ENCODE assay signal across 15 cellular contexts in genomic region chr3:125587039-125587664, GRCh38. TPM values are rescaled to one million over a fixed set of nuclear protein-coding genes. Genes with fewer than 3 reads are reported as not detected.
DNase-seq lines count a peak whose midpoint lies in the region; ATAC-seq and TF ChIP-seq lines count a peak whose summit lies in the region.
"Had no signal": no experiment of that assay in that cellular context is flagged by ENCODE, and none has a peak within 500 bp of the region (broad histone marks: within the 10 kb centered on the region; RNA-seq: fewer than 3 reads in every experiment).

No MANE protein-coding gene starts in this region.

- BruUV-seq in A673 (replicated peaks; lab: Mats Ljungman, UMichigan), result no TSS peak

- H3K36me3 Mint-ChIP-seq in activated naive CD8-positive, alpha-beta T cell treated with anti-CD3 and anti-CD28 coated beads, Interleukin-2, amount 50 U/mL, for 24 hours (ENCODE audit: low read depth), result peaks cover 4% of the 10 kb centered on the region
- H3K36me3 Mint-ChIP-seq in naive thymus-derived CD4-positive, alpha-beta T cell, result peaks cover 0 to 7% (median 5%) of the 10 kb centered on the region in 5 donors

- POLR2A ChIA-PET in A673 (lab: Charles Lee; ENCODE audit: low non-redundant PET), result no interaction called here
- POLR2A ChIA-PET in naive thymus-derived CD4-positive, alpha-beta T cell (lab: Charles Lee), result no interaction called here

- H3K36me3 ChIP-seq in A673 (ENCODE audit: insufficient read depth, low read length, poor library complexity, severe bottlenecking), result no peaks in the 10 kb centered on the region
- H3K36me3 ChIP-seq in naive thymus-derived CD4-positive, alpha-beta T cell (ENCODE audit: control insufficient read depth in 2 of 3, insufficient read depth in 3 of 3, low read length in 3 of 3), result peaks cover 0 to 4% (median 0%) of the 10 kb centered on the region in 3 experiments
- peaks cover 0 to 5% (median 1%) of the 10 kb centered on the region in 4 donors for H3K36me3 ChIP-seq in upper lobe of left lung

- WGBS in upper lobe of left lung, 2 donors, result 64 to 65% methylated on average over 2 of the region's 2 CpGs

- DNase-seq in A673 (ENCODE audit: low spot score) (peak; percentile 25), ELR (ENCODE audit: low read depth) (peak; percentile 18), upper lobe of left lung (no peak), NCI-H2029 treated with DMSO at 0.1 percent for 48 hours (lab: John Stamatoyannopoulos, UW) (no peak)
- DNase-seq in activated naive CD8-positive, alpha-beta T cell treated with anti-CD3 and anti-CD28 coated beads, Interleukin-2, amount 50 U/mL, for 24 hours, result no peak
- DNase-seq in naive thymus-derived CD4-positive, alpha-beta T cell, result no peak
- DNase-seq: activated effector memory CD4-positive, alpha-beta T cell treated with Interleukin-2 at 50 U/mL for 16 hours; body of pancreas; H9; mesendoderm; NCI-H1930; occipital lobe; T-helper 9 cell had no signal

- no peaks in the 10 kb centered on the region for H3K27me3 ChIP-seq in A673 (replicated peaks; ENCODE audit: insufficient read depth, low read depth, low read length, poor library complexity)
- H3K27me3 ChIP-seq in naive thymus-derived CD4-positive, alpha-beta T cell (ENCODE audit: control insufficient read depth in 2 of 2, insufficient read depth in 2 of 2, low read length in 2 of 2), result no peaks in the 10 kb centered on the region
- no peaks in the 10 kb centered on the region for H3K27me3 ChIP-seq in upper lobe of left lung
- H3K27me3 ChIP-seq: body of pancreas had no signal

- no peak for TF ChIP-seq POLR2A in upper lobe of left lung (IDR thresholded peaks at IDR 0.05)

- peak; percentile 43 for ATAC-seq in activated naive CD8-positive, alpha-beta T cell treated with anti-CD3 and anti-CD28 coated beads, Interleukin-2, amount 50 U/mL, for 24 hours
- no peak for ATAC-seq in naive thymus-derived CD4-positive, alpha-beta T cell
- no peak for ATAC-seq in upper lobe of left lung (ENCODE audit: low FRiP score in 2 of 2)
- ATAC-seq in HG03097 (IDR thresholded peaks at IDR 0.05; ENCODE audit: low FRiP score, unreplicated experiment), result no peak
- ATAC-seq: body of pancreas had no signal

- no peak for TF ChIP-seq EP300 in upper lobe of left lung (IDR thresholded peaks at IDR 0.05)

- CTCF ChIA-PET in A673 (lab: Charles Lee), result interaction anchor here (0.6 kb wide), 1 partner anchor 9 kb away, joined by 5 read pairs; no protein-coding TSS in a partner anchor
- CTCF ChIA-PET in naive thymus-derived CD4-positive, alpha-beta T cell (lab: Charles Lee), result interaction anchor here (0.7 kb wide), 1 partner anchor 69 kb away, joined by 3 read pairs; no protein-coding TSS in a partner anchor

- no peak for TF ChIP-seq CTCF in A673 (conservative IDR thresholded peaks at IDR 0.05; ENCODE audit: low read depth, low read length)
- TF ChIP-seq CTCF in upper lobe of left lung (IDR thresholded peaks at IDR 0.05), result no peak

- H3K4me3 ChIP-seq in A673 (ENCODE audit: low read depth, low read length, poor library complexity, severe bottlenecking) (no peak overlapping the region), upper lobe of left lung (no peak overlapping the region)
- H3K4me3 ChIP-seq in naive thymus-derived CD4-positive, alpha-beta T cell (ENCODE audit: low read length), result no peak overlapping the region
- H3K4me3 ChIP-seq: body of pancreas had no signal

- H3K27me3 Mint-ChIP-seq in activated naive CD8-positive, alpha-beta T cell treated with anti-CD3 and anti-CD28 coated beads, Interleukin-2, amount 50 U/mL, for 24 hours, result no peaks in the 10 kb centered on the region
- no peaks in the 10 kb centered on the region for H3K27me3 Mint-ChIP-seq in naive thymus-derived CD4-positive, alpha-beta T cell
- H3K27me3 Mint-ChIP-seq: B cell had no signal

- H3K9me3 ChIP-seq in A673 (ENCODE audit: low read depth, low read length, poor library complexity, severe bottlenecking), result no peaks in the 10 kb centered on the region
- no peaks in the 10 kb centered on the region for H3K9me3 ChIP-seq in naive thymus-derived CD4-positive, alpha-beta T cell (ENCODE audit: control insufficient read depth in 2 of 3, low read length in 3 of 3)
- no peaks in the 10 kb centered on the region for H3K9me3 ChIP-seq in upper lobe of left lung
- H3K9me3 ChIP-seq: body of pancreas had no signal

- no peak overlapping the region for H3K4me3 Mint-ChIP-seq in activated naive CD8-positive, alpha-beta T cell treated with anti-CD3 and anti-CD28 coated beads, Interleukin-2, amount 50 U/mL, for 24 hours
- no peak overlapping the region for H3K4me3 Mint-ChIP-seq in naive thymus-derived CD4-positive, alpha-beta T cell
- H3K4me3 Mint-ChIP-seq: B cell, H9 had no signal

- no peaks in the 10 kb centered on the region for H3K9me3 Mint-ChIP-seq in activated naive CD8-positive, alpha-beta T cell treated with anti-CD3 and anti-CD28 coated beads, Interleukin-2, amount 50 U/mL, for 24 hours
- no peaks in the 10 kb centered on the region for H3K9me3 Mint-ChIP-seq in naive thymus-derived CD4-positive, alpha-beta T cell
- H3K9me3 Mint-ChIP-seq: H9 had no signal

- peaks cover 31% of the 10 kb centered on the region for H3K4me1 ChIP-seq in A673 (ENCODE audit: insufficient read depth, low read length, poor library complexity, severe bottlenecking)
- peaks cover 0 to 6% of the 10 kb centered on the region in 2 donors for H3K4me1 ChIP-seq in naive thymus-derived CD4-positive, alpha-beta T cell (ENCODE audit: control insufficient read depth in 2 of 2, insufficient read depth in 2 of 2, low read length in 2 of 2)
- H3K4me1 ChIP-seq in upper lobe of left lung, result peaks cover 21 to 50% (median 33%) of the 10 kb centered on the region in 4 donors

- H3K27ac ChIP-seq in A673 (ENCODE audit: low read depth, low read length, poor library complexity, severe bottlenecking) (no peak overlapping the region), upper lobe of left lung (peak overlapping the region in 1 of 4 donors; percentile 23)
- no peak overlapping the region for H3K27ac ChIP-seq in naive thymus-derived CD4-positive, alpha-beta T cell (ENCODE audit: low read depth, low read length)
- H3K27ac ChIP-seq: body of pancreas had no signal

- peaks cover 35% of the 10 kb centered on the region for H3K4me1 Mint-ChIP-seq in activated naive CD8-positive, alpha-beta T cell treated with anti-CD3 and anti-CD28 coated beads, Interleukin-2, amount 50 U/mL, for 24 hours
- H3K4me1 Mint-ChIP-seq in naive thymus-derived CD4-positive, alpha-beta T cell, result peaks cover 20 to 52% (median 37%) of the 10 kb centered on the region in 7 donors

- no peak overlapping the region for H3K27ac Mint-ChIP-seq in activated naive CD8-positive, alpha-beta T cell treated with anti-CD3 and anti-CD28 coated beads, Interleukin-2, amount 50 U/mL, for 24 hours
- H3K27ac Mint-ChIP-seq in naive thymus-derived CD4-positive, alpha-beta T cell, result peak overlapping the region in 5 of 9 donors; percentile 4 to 62 (median 20)
- H3K27ac Mint-ChIP-seq: B cell had no signal

- intact Hi-C loops in A673 (cut with micrococcal nuclease; ENCODE audit: unreplicated experiment), result loop anchor here (5.0 to 10.0 kb wide), 2 partner anchors 432 to 590 kb away; no protein-coding TSS in a partner anchor
- intact Hi-C loops in naive thymus-derived CD4-positive, alpha-beta T cell (cut with micrococcal nuclease), result loop anchor here (5.0 to 10.0 kb wide), 3 partner anchors 142 to 825 kb away; no protein-coding TSS in a partner anchor

RNA-seq across cellular contexts. Expression of gene OSBPL11, which starts 8.1 kb away (rescaled TPM):
- 25.0 and 25.9 TPM in 2 replicates for total RNA-seq in A673 (2021)
- total RNA-seq in naive thymus-derived CD4-positive, alpha-beta T cell, result 10 to 100 TPM in 4 of 5 experiments, 1 to 10 TPM in 1; 6.7 to 18.7 (median 13.7) TPM
- 1 to 10 TPM; 5.7 to 7.1 TPM for polyA plus RNA-seq in naive thymus-derived CD4-positive, alpha-beta T cell
- 10 to 100 TPM; 11.5 to 26.1 (median 21.9) TPM for total RNA-seq in upper lobe of left lung

Comparison
In these comparisons a context has a peak if more than half of its experiments do, and no peak if none do; other contexts are left out.
1. DNase-seq: peak in A673 (single experiment) and ELR (single experiment); none in activated naive CD8-positive, alpha-beta T cell treated with anti-CD3 and anti-CD28 coated beads, Interleukin-2, amount 50 U/mL, for 24 hours (single experiment), naive thymus-derived CD4-positive, alpha-beta T cell (0 of 9), upper lobe of left lung (0 of 2) and NCI-H2029 treated with DMSO at 0.1 percent for 48 hours (single experiment).